8 cellular contexts compared by ENCODE assay signal in genomic region chrX:154097597-154098541, GRCh38. TPM values are rescaled to one million over a fixed set of nuclear protein-coding genes. Genes with fewer than 3 reads are reported as not detected.
DNase-seq lines count a peak whose midpoint lies in the region; ATAC-seq and TF ChIP-seq lines count a peak whose summit lies in the region.

MECP2 (minus strand) TSS chrX:154097717.

- H3K4me1 ChIP-seq in right atrium auricular region (peaks cover 0 to 26% of the 10 kb centered on the region in 2 donors), psoas muscle (peaks cover 14% of the 10 kb centered on the region), urinary bladder (ENCODE audit: insufficient read depth) (no peaks in the 10 kb centered on the region)

- H3K9me3 ChIP-seq in right atrium auricular region: no peaks in the 10 kb centered on the region
- no peaks in the 10 kb centered on the region for H3K9me3 ChIP-seq in psoas muscle

- TF ChIP-seq CTCF in right atrium auricular region (IDR thresholded peaks at IDR 0.05) (no peak), psoas muscle (IDR thresholded peaks at IDR 0.05) (no peak)

- intact Hi-C loops in psoas muscle (cut with DNase I): loop anchor here in 1 of 2 donors (5.0 kb wide), 1 partner anchor 41 kb away; no protein-coding TSS in a partner anchor

- H3K4me3 ChIP-seq in right atrium auricular region (peak within 1 kb of the TSS; percentile 73 to 79), psoas muscle (peak within 1 kb of the TSS; percentile 74), urinary bladder (ENCODE audit: low read depth, low read length) (peak within 1 kb of the TSS; percentile 71)

- peak; percentile 24 for TF ChIP-seq POLR2A in GM15510 (IDR thresholded peaks at IDR 0.05; ENCODE audit: borderline replicate concordance, extremely low read depth, insufficient read length)

- DNase-seq in NCI-H1694 treated with DMSO at 0.1 percent for 48 hours (lab: John Stamatoyannopoulos, UW): peak; percentile 93
- DNase-seq in T-helper 2 cell: peak; percentile 70 to 95 (median 79)
- DNase-seq in right atrium auricular region (ENCODE audit: low spot score): peak; percentile 92
- DNase-seq in psoas muscle: peak; percentile 91 to 95

- ATAC-seq in HG02885 (IDR thresholded peaks at IDR 0.05; ENCODE audit: poor library complexity, unreplicated experiment) (peak; percentile 84), psoas muscle (peak; percentile 88 to 94 (median 92))

- H3K27me3 ChIP-seq in right atrium auricular region (no peaks in the 10 kb centered on the region), psoas muscle (ENCODE audit: insufficient read depth in 3 of 3, low read length in 2 of 3) (peaks cover 0 to 14% (median 0%) of the 10 kb centered on the region in 3 donors)

- peak within 1 kb of the TSS; percentile 93 for H3K27ac ChIP-seq in angular gyrus (ENCODE audit: low read depth, low read length)
- H3K27ac ChIP-seq in right atrium auricular region: peak within 1 kb of the TSS; percentile 95 to 98
- peak within 1 kb of the TSS; percentile 91 for H3K27ac ChIP-seq in psoas muscle
- peak within 1 kb of the TSS; percentile 97 for H3K27ac ChIP-seq in urinary bladder (ENCODE audit: low read depth)

- H3K36me3 ChIP-seq in right atrium auricular region (no peaks in the 10 kb centered on the region), psoas muscle (ENCODE audit: insufficient read depth in 1 of 2, low read depth in 1 of 2) (no peaks in the 10 kb centered on the region), urinary bladder (ENCODE audit: insufficient read depth) (no peaks in the 10 kb centered on the region)

- WGBS in psoas muscle, 3 donors: 3 to 35% (median 8%) methylated on average over 26 to 60 of the region's 74 CpGs
- 6% methylated on average over 65 of the region's 74 CpGs for WGBS in urinary bladder

RNA-seq across cellular contexts. Expression of gene MECP2, which starts in this region (rescaled TPM):
- total RNA-seq in right atrium auricular region: 10 to 100 TPM; 52.7 to 69.1 TPM
- 10 to 100 TPM; 27.6 to 46.9 (median 33.9) TPM for total RNA-seq in psoas muscle
- 10 to 100 TPM; 33.5 to 54.4 (median 35.5) TPM for polyA plus RNA-seq in psoas muscle
- total RNA-seq in urinary bladder: 30.5 TPM
- 25.9 TPM for polyA plus RNA-seq in urinary bladder

Comparison
In these comparisons a context has a peak if more than half of its experiments do, and no peak if none do; other contexts are left out.
1. Peak in every context shown above with its lines: DNase-seq, ATAC-seq, H3K4me3 ChIP-seq and H3K27ac ChIP-seq.